Comparison of ENCODE assay signal across 27 cellular contexts in genomic region chr19:27767234-27767633, GRCh38.
"Had no signal": no experiment of that assay in that cellular context is flagged by ENCODE, and none has a peak within 500 bp of the region (broad histone marks: within the 10 kb centered on the region; RNA-seq: fewer than 3 reads in every experiment).

No MANE protein-coding gene starts in this region.

- H3K4me1 Mint-ChIP-seq: immature natural killer cell; mesothelial cell of epicardium; stimulated activated naive B cell treated with anti-CD40 and anti-IgM and Interleukin-4, amounts not matched to agents 10 μg/mL and 1 μg/mL and 100 μg/mL, for 72 hours had no signal

- H3K4me3 ChIP-seq: heart left ventricle, left lung, lower lobe of right lung, pancreas, skin epidermis, stomach, testis, thyroid gland, transverse colon, upper lobe of right lung had no signal

- H3K9me3 ChIP-seq: pancreas, testis, thyroid gland had no signal

- H3K27me3 ChIP-seq: heart left ventricle, left lung, pancreas, stomach, testis, thyroid gland, transverse colon, upper lobe of right lung had no signal

- H3K36me3 ChIP-seq: heart left ventricle, lower lobe of right lung, pancreas, thyroid gland, transverse colon, upper lobe of right lung had no signal

- H3K27ac Mint-ChIP-seq: mesothelial cell of epicardium; naive thymus-derived CD4-positive, alpha-beta T cell; natural killer cell treated with Interleukin-12 subunit alpha and Interleukin-12 subunit beta and Interleukin-15 and Interleukin-18, amount 100 ng/mL, for 72 hours; stimulated activated naive B cell treated with anti-CD40 and anti-IgM and Interleukin-4, amounts not matched to agents 10 μg/mL and 1 μg/mL and 100 μg/mL, for 72 hours had no signal

- H3K27me3 Mint-ChIP-seq: naive thymus-derived CD4-positive, alpha-beta T cell; natural killer cell treated with Interleukin-12 subunit alpha and Interleukin-12 subunit beta and Interleukin-15 and Interleukin-18, amount 100 ng/mL, for 72 hours; stimulated activated naive B cell treated with anti-CD40 and anti-IgM and Interleukin-4, amounts not matched to agents 10 μg/mL and 1 μg/mL and 100 μg/mL, for 72 hours had no signal

- H3K4me1 ChIP-seq: left lung, lower lobe of right lung, pancreas, stomach, testis, thyroid gland, transverse colon, upper lobe of right lung had no signal

- H3K4me3 Mint-ChIP-seq: immature natural killer cell; mesothelial cell of epicardium; naive thymus-derived CD4-positive, alpha-beta T cell; natural killer cell treated with Interleukin-12 subunit alpha and Interleukin-12 subunit beta and Interleukin-15 and Interleukin-18, amount 100 ng/mL, for 72 hours; stimulated activated naive B cell treated with anti-CD40 and anti-IgM and Interleukin-4, amounts not matched to agents 10 μg/mL and 1 μg/mL and 100 μg/mL, for 72 hours had no signal

- H3K27ac ChIP-seq: heart left ventricle, left lung, lower lobe of right lung, pancreas, skin epidermis, stomach, testis, thyroid gland, transverse colon, upper lobe of right lung had no signal

- DNase-seq: heart left ventricle; hypothalamus; immature natural killer cell; kidney glomerular epithelial cell; left cardiac atrium; left lung; lower lobe of right lung; mesendoderm; naive thymus-derived CD4-positive, alpha-beta T cell; pancreas; posterior cingulate gyrus; right cardiac atrium; stimulated activated CD4-positive, alpha-beta T cell treated with anti-CD3 and anti-CD28 coated beads, Interleukin-12 subunit alpha, Interleukin-12 subunit beta, amount 100 ng/mL, for 4 hours; stimulated activated CD4-positive, alpha-beta T cell treated with anti-CD3 and anti-CD28 coated beads, Interleukin-15, amount 100 ng/mL, for 24 hours; stimulated activated CD4-positive, alpha-beta T cell treated with anti-CD3 and anti-CD28 coated beads, Interleukin-2, amount 100 ng/mL, for 24 hours; stimulated activated CD4-positive, alpha-beta T cell treated with anti-CD3 and anti-CD28 coated beads, Interleukin-4, amount 100 ng/mL, for 1 hour; stimulated activated naive B cell treated with anti-CD40 and anti-IgM and Interleukin-4, amounts not matched to agents 10 μg/mL and 1 μg/mL and 100 μg/mL, for 72 hours; stimulated activated naive CD8-positive, alpha-beta T cell treated with anti-CD3 and anti-CD28 coated beads, Interleukin-15, Interleukin-2, amounts not matched to agents 100 U/mL and 50 U/mL, for 24 hours; stomach; testis; thyroid gland; transverse colon; upper lobe of right lung had no signal

- ATAC-seq: heart left ventricle; left cardiac atrium; left lung; lower lobe of right lung; naive thymus-derived CD4-positive, alpha-beta T cell; natural killer cell treated with Interleukin-12 subunit alpha and Interleukin-12 subunit beta and Interleukin-15 and Interleukin-18, amount 100 ng/mL, for 72 hours; pancreas; right cardiac atrium; sciatic nerve; stimulated activated naive B cell treated with anti-CD40 and anti-IgM and Interleukin-4, amounts not matched to agents 10 μg/mL and 1 μg/mL and 100 μg/mL, for 72 hours; stimulated activated naive CD8-positive, alpha-beta T cell treated with anti-CD3 and anti-CD28 coated beads, Interleukin-15, Interleukin-2, amounts not matched to agents 100 U/mL and 50 U/mL, for 24 hours; upper lobe of right lung had no signal
